ENCODE assay signal across 2 cellular contexts in the genomic region with DNA sequence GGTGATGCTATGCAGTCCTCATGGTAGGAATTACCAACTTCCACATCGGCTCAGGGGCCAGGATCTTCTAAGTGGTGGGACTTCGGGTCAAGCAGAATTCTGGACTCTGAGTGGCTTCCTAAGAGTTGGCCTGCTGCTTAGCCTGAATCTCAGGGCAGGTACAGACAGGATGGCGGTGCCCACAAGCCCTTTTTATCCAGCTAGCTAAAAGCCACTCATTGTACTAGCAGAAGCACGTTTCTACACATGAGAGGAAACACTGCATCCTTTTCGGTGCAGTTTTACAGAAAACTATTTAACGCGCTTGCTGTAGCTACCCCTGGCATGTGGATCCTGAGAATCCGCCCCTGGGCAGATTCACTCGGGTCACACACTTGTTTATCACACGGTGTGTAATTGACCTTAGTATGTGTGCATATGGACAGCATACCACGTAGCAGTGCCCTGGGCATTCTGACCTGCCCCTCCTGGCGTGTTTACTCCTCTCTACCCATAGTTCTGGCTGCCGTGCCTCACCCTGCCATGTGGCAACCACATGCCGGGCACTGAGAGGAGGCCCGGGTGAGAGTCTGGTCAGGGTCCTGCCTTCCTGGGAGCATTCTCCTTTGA.
TF ChIP-seq lines count a peak whose summit lies in the region.

No MANE protein-coding gene starts in this region.

TF ChIP-seq in SK-N-SH, 30 proteins besides CTCF, POLR2A, EP300 and RAD21 (continued from another document):
- TF ChIP-seq, protein P1, sequence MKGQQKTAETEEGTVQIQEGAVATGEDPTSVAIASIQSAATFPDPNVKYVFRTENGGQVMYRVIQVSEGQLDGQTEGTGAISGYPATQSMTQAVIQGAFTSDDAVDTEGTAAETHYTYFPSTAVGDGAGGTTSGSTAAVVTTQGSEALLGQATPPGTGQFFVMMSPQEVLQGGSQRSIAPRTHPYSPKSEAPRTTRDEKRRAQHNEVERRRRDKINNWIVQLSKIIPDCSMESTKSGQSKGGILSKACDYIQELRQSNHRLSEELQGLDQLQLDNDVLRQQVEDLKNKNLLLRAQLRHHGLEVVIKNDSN (IDR thresholded peaks at IDR 0.05; ENCODE audit: borderline replicate concordance, low read depth) = no peak
- TF ChIP-seq, protein P2, sequence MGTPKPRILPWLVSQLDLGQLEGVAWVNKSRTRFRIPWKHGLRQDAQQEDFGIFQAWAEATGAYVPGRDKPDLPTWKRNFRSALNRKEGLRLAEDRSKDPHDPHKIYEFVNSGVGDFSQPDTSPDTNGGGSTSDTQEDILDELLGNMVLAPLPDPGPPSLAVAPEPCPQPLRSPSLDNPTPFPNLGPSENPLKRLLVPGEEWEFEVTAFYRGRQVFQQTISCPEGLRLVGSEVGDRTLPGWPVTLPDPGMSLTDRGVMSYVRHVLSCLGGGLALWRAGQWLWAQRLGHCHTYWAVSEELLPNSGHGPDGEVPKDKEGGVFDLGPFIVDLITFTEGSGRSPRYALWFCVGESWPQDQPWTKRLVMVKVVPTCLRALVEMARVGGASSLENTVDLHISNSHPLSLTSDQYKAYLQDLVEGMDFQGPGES (IDR thresholded peaks at IDR 0.05; ENCODE audit: low read depth, low read length) = no peak
- TF ChIP-seq ELF1 (IDR thresholded peaks at IDR 0.05) (no peak), POLR2AphosphoS5 (IDR thresholded peaks at IDR 0.05; ENCODE audit: low read depth, low read length) (no peak), EZH2phosphoT487 (IDR thresholded peaks at IDR 0.05; ENCODE audit: borderline replicate concordance, low read depth) (no peak), MEF2A (IDR thresholded peaks at IDR 0.05; ENCODE audit: borderline replicate concordance, low read depth) (no peak), RCOR1 (IDR thresholded peaks at IDR 0.05; ENCODE audit: low read length) (peak; percentile 75), RXRA (IDR thresholded peaks at IDR 0.05; ENCODE audit: borderline replicate concordance, low read depth) (no peak), GATA2 (CRISPR knock-in tag; IDR thresholded peaks at IDR 0.05) (no peak), TCF12 (IDR thresholded peaks at IDR 0.05) (peak; percentile 25; the same call in 1 of the 2 replicates), YY1 (IDR thresholded peaks at IDR 0.05; ENCODE audit: low read depth) (no peak), FOXM1 (IDR thresholded peaks at IDR 0.05; ENCODE audit: low read depth) (no peak), NRF1 (IDR thresholded peaks at IDR 0.05; ENCODE audit: low read depth, low read length) (no peak), RFX5 (IDR thresholded peaks at IDR 0.05; ENCODE audit: low read length) (no peak), MXI1 (IDR thresholded peaks at IDR 0.05; ENCODE audit: low read depth, low read length) (peak; percentile 65; the same call in 1 of the 2 replicates), TAF1 (IDR thresholded peaks at IDR 0.05; ENCODE audit: borderline replicate concordance, low read depth, low read length) (no peak), CHD2 (IDR thresholded peaks at IDR 0.05; ENCODE audit: low read length, partially characterized antibody) (no peak), FOSL2 (IDR thresholded peaks at IDR 0.05; ENCODE audit: borderline replicate concordance, low read depth) (no peak)
- TF ChIP-seq, protein P3, sequence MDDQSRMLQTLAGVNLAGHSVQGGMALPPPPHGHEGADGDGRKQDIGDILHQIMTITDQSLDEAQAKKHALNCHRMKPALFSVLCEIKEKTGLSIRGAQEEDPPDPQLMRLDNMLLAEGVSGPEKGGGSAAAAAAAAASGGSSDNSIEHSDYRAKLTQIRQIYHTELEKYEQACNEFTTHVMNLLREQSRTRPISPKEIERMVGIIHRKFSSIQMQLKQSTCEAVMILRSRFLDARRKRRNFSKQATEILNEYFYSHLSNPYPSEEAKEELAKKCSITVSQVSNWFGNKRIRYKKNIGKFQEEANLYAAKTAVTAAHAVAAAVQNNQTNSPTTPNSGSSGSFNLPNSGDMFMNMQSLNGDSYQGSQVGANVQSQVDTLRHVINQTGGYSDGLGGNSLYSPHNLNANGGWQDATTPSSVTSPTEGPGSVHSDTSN (IDR thresholded peaks at IDR 0.05) = no peak
- TF ChIP-seq, protein P4, sequence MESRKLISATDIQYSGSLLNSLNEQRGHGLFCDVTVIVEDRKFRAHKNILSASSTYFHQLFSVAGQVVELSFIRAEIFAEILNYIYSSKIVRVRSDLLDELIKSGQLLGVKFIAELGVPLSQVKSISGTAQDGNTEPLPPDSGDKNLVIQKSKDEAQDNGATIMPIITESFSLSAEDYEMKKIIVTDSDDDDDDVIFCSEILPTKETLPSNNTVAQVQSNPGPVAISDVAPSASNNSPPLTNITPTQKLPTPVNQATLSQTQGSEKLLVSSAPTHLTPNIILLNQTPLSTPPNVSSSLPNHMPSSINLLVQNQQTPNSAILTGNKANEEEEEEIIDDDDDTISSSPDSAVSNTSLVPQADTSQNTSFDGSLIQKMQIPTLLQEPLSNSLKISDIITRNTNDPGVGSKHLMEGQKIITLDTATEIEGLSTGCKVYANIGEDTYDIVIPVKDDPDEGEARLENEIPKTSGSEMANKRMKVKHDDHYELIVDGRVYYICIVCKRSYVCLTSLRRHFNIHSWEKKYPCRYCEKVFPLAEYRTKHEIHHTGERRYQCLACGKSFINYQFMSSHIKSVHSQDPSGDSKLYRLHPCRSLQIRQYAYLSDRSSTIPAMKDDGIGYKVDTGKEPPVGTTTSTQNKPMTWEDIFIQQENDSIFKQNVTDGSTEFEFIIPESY (IDR thresholded peaks at IDR 0.05; ENCODE audit: borderline replicate concordance, low read depth) = no peak
TF ChIP-seq in SK-N-SH: peak in this region for 5.

TF ChIP-seq in neural cell, 6 proteins besides CTCF, POLR2A, EP300 and RAD21 (continued from another document):
- TF ChIP-seq, protein P5, sequence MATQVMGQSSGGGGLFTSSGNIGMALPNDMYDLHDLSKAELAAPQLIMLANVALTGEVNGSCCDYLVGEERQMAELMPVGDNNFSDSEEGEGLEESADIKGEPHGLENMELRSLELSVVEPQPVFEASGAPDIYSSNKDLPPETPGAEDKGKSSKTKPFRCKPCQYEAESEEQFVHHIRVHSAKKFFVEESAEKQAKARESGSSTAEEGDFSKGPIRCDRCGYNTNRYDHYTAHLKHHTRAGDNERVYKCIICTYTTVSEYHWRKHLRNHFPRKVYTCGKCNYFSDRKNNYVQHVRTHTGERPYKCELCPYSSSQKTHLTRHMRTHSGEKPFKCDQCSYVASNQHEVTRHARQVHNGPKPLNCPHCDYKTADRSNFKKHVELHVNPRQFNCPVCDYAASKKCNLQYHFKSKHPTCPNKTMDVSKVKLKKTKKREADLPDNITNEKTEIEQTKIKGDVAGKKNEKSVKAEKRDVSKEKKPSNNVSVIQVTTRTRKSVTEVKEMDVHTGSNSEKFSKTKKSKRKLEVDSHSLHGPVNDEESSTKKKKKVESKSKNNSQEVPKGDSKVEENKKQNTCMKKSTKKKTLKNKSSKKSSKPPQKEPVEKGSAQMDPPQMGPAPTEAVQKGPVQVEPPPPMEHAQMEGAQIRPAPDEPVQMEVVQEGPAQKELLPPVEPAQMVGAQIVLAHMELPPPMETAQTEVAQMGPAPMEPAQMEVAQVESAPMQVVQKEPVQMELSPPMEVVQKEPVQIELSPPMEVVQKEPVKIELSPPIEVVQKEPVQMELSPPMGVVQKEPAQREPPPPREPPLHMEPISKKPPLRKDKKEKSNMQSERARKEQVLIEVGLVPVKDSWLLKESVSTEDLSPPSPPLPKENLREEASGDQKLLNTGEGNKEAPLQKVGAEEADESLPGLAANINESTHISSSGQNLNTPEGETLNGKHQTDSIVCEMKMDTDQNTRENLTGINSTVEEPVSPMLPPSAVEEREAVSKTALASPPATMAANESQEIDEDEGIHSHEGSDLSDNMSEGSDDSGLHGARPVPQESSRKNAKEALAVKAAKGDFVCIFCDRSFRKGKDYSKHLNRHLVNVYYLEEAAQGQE (IDR thresholded peaks at IDR 0.05; ENCODE audit: borderline replicate concordance) = no peak
- no peak for TF ChIP-seq MXI1 (conservative IDR thresholded peaks at IDR 0.05; ENCODE audit: poor library complexity, severe bottlenecking)
- TF ChIP-seq SMC3 (conservative IDR thresholded peaks at IDR 0.05; ENCODE audit: poor library complexity) = no peak
- no peak for TF ChIP-seq TAF1 (IDR thresholded peaks at IDR 0.05; ENCODE audit: low read depth)
